Comparison of ENCODE assay signal across 8 cellular contexts in genomic region chr5:95842955-95843544, GRCh38. TPM values are rescaled to one million over a fixed set of nuclear protein-coding genes. Genes with fewer than 3 reads are reported as not detected.
DNase-seq lines count a peak whose midpoint lies in the region; ATAC-seq and TF ChIP-seq lines count a peak whose summit lies in the region.

No MANE protein-coding gene starts in this region.

- intact Hi-C loops in OCI-LY7 (cut with micrococcal nuclease; ENCODE audit: unreplicated experiment) = loop anchor here (1.0 kb wide), 1 partner anchor 199 kb away; no protein-coding TSS in a partner anchor
- intact Hi-C loops in left cardiac atrium (cut with DNase I) = loop anchor here in 1 of 2 donors (2.0 to 10.0 kb wide), 2 partner anchors 62 to 198 kb away; partner anchors contain the start of gene RFESD

- no peaks in the 10 kb centered on the region for H3K9me3 Mint-ChIP-seq in activated T-helper 17 cell treated with anti-CD3 and anti-CD28 coated beads, Interleukin-2, amount 50 U/mL, for 72 hours

- H3K4me3 ChIP-seq in OCI-LY7 (ENCODE audit: low read depth, low read length, poor library complexity, severe bottlenecking) = no peak overlapping the region

- peaks cover 11% of the 10 kb centered on the region for H3K4me1 Mint-ChIP-seq in activated T-helper 17 cell treated with anti-CD3 and anti-CD28 coated beads, Interleukin-2, amount 50 U/mL, for 72 hours

- no peaks in the 10 kb centered on the region for H3K79me2 ChIP-seq in OCI-LY7 (ENCODE audit: insufficient read depth, low read depth, low read length)

- CTCF ChIA-PET in OCI-LY7 (lab: Charles Lee; ENCODE audit: unreplicated experiment) = interaction anchor here (0.5 to 1.0 kb wide), 2 partner anchors 10 to 40 kb away, joined by 3 read pairs; no protein-coding TSS in a partner anchor

- H3K27ac ChIP-seq in OCI-LY7 (ENCODE audit: low read depth, low read length, poor library complexity, severe bottlenecking) = no peak overlapping the region

- BruUV-seq in OCI-LY7 (replicated peaks; lab: Mats Ljungman, UMichigan) = no TSS peak

- H3K36me3 ChIP-seq in OCI-LY7 (ENCODE audit: insufficient read depth, low read length) = no peaks in the 10 kb centered on the region

- peak overlapping the region; percentile 92 for H3K27ac Mint-ChIP-seq in activated T-helper 17 cell treated with anti-CD3 and anti-CD28 coated beads, Interleukin-2, amount 50 U/mL, for 72 hours

- H3K4me3 Mint-ChIP-seq in activated T-helper 17 cell treated with anti-CD3 and anti-CD28 coated beads, Interleukin-2, amount 50 U/mL, for 72 hours = peak overlapping the region; percentile 67

- DNase-seq in OCI-LY7 (ENCODE audit: low spot score) (peak; percentile 54), left cardiac atrium (peak; percentile 65), AG08395 (ENCODE audit: low spot score) (no peak), GM03348 (ENCODE audit: low spot score) (no peak)
- DNase-seq in stimulated activated CD4-positive, alpha-beta T cell treated with anti-CD3 and anti-CD28 coated beads, Interleukin-2, amount 100 ng/mL, for 48 hours = peak; percentile 42 to 51

- POLR2A ChIA-PET in OCI-LY7 (lab: Charles Lee) = interaction anchor here (0.6 to 0.9 kb wide), 2 partner anchors 62 to 222 kb away, joined by 3 to 4 read pairs; no protein-coding TSS in a partner anchor

- no peaks in the 10 kb centered on the region for H3K36me3 Mint-ChIP-seq in activated T-helper 17 cell treated with anti-CD3 and anti-CD28 coated beads, Interleukin-2, amount 50 U/mL, for 72 hours (ENCODE audit: low read depth)

- H4K20me1 ChIP-seq in OCI-LY7 (ENCODE audit: insufficient read depth, low read length) = no peaks in the 10 kb centered on the region

- H3K4me1 ChIP-seq in OCI-LY7 (ENCODE audit: insufficient read depth, low read length, poor library complexity, severe bottlenecking) = peaks cover 6% of the 10 kb centered on the region

- H2AFZ ChIP-seq in OCI-LY7 (ENCODE audit: low read length) = peak overlapping the region; percentile 78; the same call in 1 of the 2 replicates

- no peak overlapping the region for H3K4me2 ChIP-seq in OCI-LY7 (ENCODE audit: low read length)

- ATAC-seq in GM18907 (IDR thresholded peaks at IDR 0.05; ENCODE audit: unreplicated experiment) (peak; percentile 92), HG02981 (IDR thresholded peaks at IDR 0.05; ENCODE audit: unreplicated experiment) (peak; percentile 88), left cardiac atrium (peak; percentile 76 to 77)
- ATAC-seq in activated T-helper 17 cell treated with anti-CD3 and anti-CD28 coated beads, Interleukin-2, amount 50 U/mL, for 72 hours (replicated peaks) = peak; percentile 92

- peak; percentile 63 for TF ChIP-seq CTCF in OCI-LY7 (conservative IDR thresholded peaks at IDR 0.05; ENCODE audit: low read length)

- no peaks in the 10 kb centered on the region for H3K27me3 Mint-ChIP-seq in activated T-helper 17 cell treated with anti-CD3 and anti-CD28 coated beads, Interleukin-2, amount 50 U/mL, for 72 hours

- H3K9me3 ChIP-seq in OCI-LY7 (ENCODE audit: low read length) = no peaks in the 10 kb centered on the region

- H3K9me2 ChIP-seq in OCI-LY7 (ENCODE audit: insufficient read depth, low read length) = no peaks in the 10 kb centered on the region

RNA-seq across cellular contexts. Expression of gene GLRX, which starts 20.5 kb away (rescaled TPM):
- 26.7 and 80.5 TPM in 2 replicates for total RNA-seq in OCI-LY7 (2014; rRNA removed; shearing (Covaris generic))
- 49.3 and 52.9 TPM in 2 replicates for total RNA-seq in OCI-LY7 (2022)
- 10 to 100 TPM; 45.1 to 62.3 TPM for total RNA-seq in activated T-helper 17 cell treated with anti-CD3 and anti-CD28 coated beads, Interleukin-2, amount 50 U/mL, for 72 hours
- 10 to 100 TPM; 73.1 to 76.0 TPM for total RNA-seq in left cardiac atrium

Comparison
In these comparisons a context has a peak if more than half of its experiments do, and no peak if none do; other contexts are left out.
1. DNase-seq: peak in OCI-LY7 (single experiment), left cardiac atrium (single experiment) and stimulated activated CD4-positive, alpha-beta T cell treated with anti-CD3 and anti-CD28 coated beads, Interleukin-2, amount 100 ng/mL, for 48 hours (2 of 2); none in AG08395 (single experiment) and GM03348 (single experiment).
2. Peak in every context shown above with its lines, with median percentiles within 50 percentile points of each other: ATAC-seq.